Comparison of ENCODE assay signal across 1 cellular context in genomic region chr22:17647996-17648395, GRCh38.
TF ChIP-seq lines count a peak whose summit lies in the region.

No MANE protein-coding gene starts in this region.

TF ChIP-seq in HepG2, 621 proteins besides CTCF, POLR2A, EP300 and RAD21:
- TF ChIP-seq, protein P1, sequence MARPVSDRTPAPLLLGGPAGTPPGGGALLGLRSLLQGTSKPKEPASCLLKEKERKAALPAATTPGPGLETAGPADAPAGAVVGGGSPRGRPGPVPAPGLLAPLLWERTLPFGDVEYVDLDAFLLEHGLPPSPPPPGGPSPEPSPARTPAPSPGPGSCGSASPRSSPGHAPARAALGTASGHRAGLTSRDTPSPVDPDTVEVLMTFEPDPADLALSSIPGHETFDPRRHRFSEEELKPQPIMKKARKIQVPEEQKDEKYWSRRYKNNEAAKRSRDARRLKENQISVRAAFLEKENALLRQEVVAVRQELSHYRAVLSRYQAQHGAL (CRISPR knock-in tag; IDR thresholded peaks at IDR 0.05; ENCODE audit: not compliant biosample characterization), result no peak
- TF ChIP-seq CEBPB (IDR thresholded peaks at IDR 0.05; ENCODE audit: borderline replicate concordance, low read depth, low read length) (0 out of 2 replicates have a peak, but pooled peaks have one; percentile 6), SRSF1 (optimal IDR thresholded peaks at IDR 0.05; ENCODE audit: low read depth, low read length) (no peak)
